ENCODE assay signal across 20 cellular contexts in genomic region chr12:94418517-94418916, GRCh38.
"Had no signal": no experiment of that assay in that cellular context is flagged by ENCODE, and none has a peak within 500 bp of the region (broad histone marks: within the 10 kb centered on the region; RNA-seq: fewer than 3 reads in every experiment).

No MANE protein-coding gene starts in this region.

- DNase-seq: activated CD4-positive, alpha-beta T cell treated with anti-CD3 and anti-CD28 coated beads for 4 hours; activated CD4-positive, alpha-beta T cell treated with anti-CD3 and anti-CD28 coated beads, Interleukin-2, amount 50 U/mL, for 48 hours; activated CD4-positive, CD25-positive, alpha-beta regulatory T cell; activated CD8-positive, alpha-beta memory T cell treated with anti-CD3 and anti-CD28 coated beads, Interleukin-2, amount 50 U/mL, for 48 hours; activated naive CD4-positive, alpha-beta T cell; activated T-cell treated with anti-CD3 and anti-CD28 coated beads, Interleukin-2, amount 50 U/mL, for 4 hours; amniotic stem cell; erythroblast; gastrocnemius medialis; hypothalamus; left ventricle myocardium superior; mammary epithelial cell; natural killer cell; retina; spleen; stimulated activated CD4-positive, alpha-beta T cell treated with anti-CD3 and anti-CD28 coated beads, Interleukin-4, amount 100 ng/mL, for 24 hours; stimulated activated naive CD4-positive, alpha-beta T cell treated with Interleukin-2 at 50 U/mL for 16 hours; T-helper 17 cell; upper lobe of left lung had no signal

- H3K4me3 ChIP-seq: gastrocnemius medialis, spleen, thoracic aorta, upper lobe of left lung had no signal
